2 cellular contexts compared by ENCODE assay signal in the genomic region with DNA sequence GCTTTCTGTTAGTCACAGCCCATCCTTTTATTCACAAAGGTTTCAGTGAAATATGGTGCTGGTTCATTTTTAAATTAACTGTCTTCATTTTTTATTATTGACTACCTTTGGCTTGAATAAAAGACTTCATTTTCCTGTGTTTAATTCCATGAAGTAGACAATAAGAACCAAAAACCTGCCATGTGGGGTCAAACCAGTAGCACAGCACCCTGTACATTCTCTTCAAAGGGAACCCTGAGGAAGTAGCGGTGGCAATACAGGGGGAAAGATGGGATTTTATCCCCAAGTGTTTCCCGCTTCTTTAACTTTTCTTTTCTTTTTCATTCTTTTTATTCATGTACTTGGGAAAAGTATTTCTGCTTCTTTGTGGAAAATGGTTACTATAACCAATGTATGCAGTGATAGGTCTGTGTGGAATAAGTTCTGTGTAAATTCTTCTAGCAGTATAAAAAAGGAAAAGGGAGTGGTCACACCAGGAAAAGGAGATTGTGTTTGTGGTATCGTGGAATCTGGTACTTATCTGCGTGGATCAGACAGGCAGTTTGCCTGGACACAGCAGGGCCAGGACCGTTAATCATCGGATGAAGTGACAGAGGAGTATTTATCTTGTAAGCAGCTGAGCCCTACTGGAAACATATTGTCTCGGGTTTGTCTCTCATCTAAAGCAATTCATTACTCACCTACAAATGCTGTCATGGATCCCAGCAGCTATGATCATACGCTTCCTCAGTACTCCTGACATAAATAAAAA.
TF ChIP-seq lines count a peak whose summit lies in the region.

No MANE protein-coding gene starts in this region.

TF ChIP-seq in HEK293, 187 proteins besides CTCF, POLR2A, EP300 and RAD21 (continued from another document):
- TF ChIP-seq TCF7L2 (IDR thresholded peaks at IDR 0.05; ENCODE audit: borderline replicate concordance, low read depth, low read length) (no peak), ZNF600 (tag by site-specific recombination; IDR thresholded peaks at IDR 0.05) (no peak), SP7 (tag by site-specific recombination; IDR thresholded peaks at IDR 0.05) (peak; percentile 24; the same call in 1 of the 2 replicates)

TF ChIP-seq in GM23338, 12 proteins besides CTCF, POLR2A, EP300 and RAD21 (continued from another document):
- TF ChIP-seq, protein P1, sequence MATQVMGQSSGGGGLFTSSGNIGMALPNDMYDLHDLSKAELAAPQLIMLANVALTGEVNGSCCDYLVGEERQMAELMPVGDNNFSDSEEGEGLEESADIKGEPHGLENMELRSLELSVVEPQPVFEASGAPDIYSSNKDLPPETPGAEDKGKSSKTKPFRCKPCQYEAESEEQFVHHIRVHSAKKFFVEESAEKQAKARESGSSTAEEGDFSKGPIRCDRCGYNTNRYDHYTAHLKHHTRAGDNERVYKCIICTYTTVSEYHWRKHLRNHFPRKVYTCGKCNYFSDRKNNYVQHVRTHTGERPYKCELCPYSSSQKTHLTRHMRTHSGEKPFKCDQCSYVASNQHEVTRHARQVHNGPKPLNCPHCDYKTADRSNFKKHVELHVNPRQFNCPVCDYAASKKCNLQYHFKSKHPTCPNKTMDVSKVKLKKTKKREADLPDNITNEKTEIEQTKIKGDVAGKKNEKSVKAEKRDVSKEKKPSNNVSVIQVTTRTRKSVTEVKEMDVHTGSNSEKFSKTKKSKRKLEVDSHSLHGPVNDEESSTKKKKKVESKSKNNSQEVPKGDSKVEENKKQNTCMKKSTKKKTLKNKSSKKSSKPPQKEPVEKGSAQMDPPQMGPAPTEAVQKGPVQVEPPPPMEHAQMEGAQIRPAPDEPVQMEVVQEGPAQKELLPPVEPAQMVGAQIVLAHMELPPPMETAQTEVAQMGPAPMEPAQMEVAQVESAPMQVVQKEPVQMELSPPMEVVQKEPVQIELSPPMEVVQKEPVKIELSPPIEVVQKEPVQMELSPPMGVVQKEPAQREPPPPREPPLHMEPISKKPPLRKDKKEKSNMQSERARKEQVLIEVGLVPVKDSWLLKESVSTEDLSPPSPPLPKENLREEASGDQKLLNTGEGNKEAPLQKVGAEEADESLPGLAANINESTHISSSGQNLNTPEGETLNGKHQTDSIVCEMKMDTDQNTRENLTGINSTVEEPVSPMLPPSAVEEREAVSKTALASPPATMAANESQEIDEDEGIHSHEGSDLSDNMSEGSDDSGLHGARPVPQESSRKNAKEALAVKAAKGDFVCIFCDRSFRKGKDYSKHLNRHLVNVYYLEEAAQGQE (IDR thresholded peaks at IDR 0.05; ENCODE audit: unreplicated experiment): no peak
